2 cellular contexts compared by ENCODE assay signal in genomic region chr5:14215901-14216300, GRCh38.
TF ChIP-seq lines count a peak whose summit lies in the region.

No MANE protein-coding gene starts in this region.

TF ChIP-seq in GM23338, 12 proteins besides CTCF, POLR2A, EP300 and RAD21 (continued from another document):
- TF ChIP-seq EZH2phosphoT487 (IDR thresholded peaks at IDR 0.05; ENCODE audit: unreplicated experiment) (no peak), EZH2 (IDR thresholded peaks at IDR 0.05; ENCODE audit: low read depth, unreplicated experiment) (no peak), REST (IDR thresholded peaks at IDR 0.05; ENCODE audit: unreplicated experiment) (no peak), ETS1 (IDR thresholded peaks at IDR 0.05) (no peak), CREB1 (CRISPR knock-in tag; IDR thresholded peaks at IDR 0.05; ENCODE audit: low read depth) (no peak), POLR2AphosphoS5 (IDR thresholded peaks at IDR 0.05; ENCODE audit: low read depth) (no peak), ZNF462 (CRISPR knock-in tag; IDR thresholded peaks at IDR 0.05) (no peak), ZNF114 (CRISPR knock-in tag; IDR thresholded peaks at IDR 0.05) (no peak)

TF ChIP-seq in H1, 55 proteins besides CTCF, POLR2A, EP300 and RAD21 (continued from another document):
- no peak for TF ChIP-seq SP4 (IDR thresholded peaks at IDR 0.05; ENCODE audit: low read length)
